16 cellular contexts compared by ENCODE assay signal in the genomic region with DNA sequence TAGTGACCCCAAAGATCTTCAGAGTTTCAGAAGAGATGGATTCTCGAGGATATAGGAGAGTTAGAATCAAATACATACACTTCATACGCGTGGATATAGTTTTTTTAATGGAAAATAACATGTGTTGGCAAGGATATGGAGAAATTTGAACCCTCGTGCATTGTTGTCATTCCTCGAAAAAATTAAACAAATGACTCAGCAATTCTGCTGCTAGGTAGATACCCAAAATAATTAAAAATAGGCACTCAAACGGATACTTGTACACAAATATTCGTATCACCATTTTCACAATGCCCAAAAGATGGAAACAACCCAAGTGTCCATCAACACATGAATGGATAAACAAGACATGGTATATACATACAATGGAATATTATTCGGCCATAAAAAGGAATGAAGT. TPM values are rescaled to one million over a fixed set of nuclear protein-coding genes. Genes with fewer than 3 reads are reported as not detected.
DNase-seq lines count a peak whose midpoint lies in the region; ATAC-seq, FAIRE-seq and TF ChIP-seq lines count a peak whose summit lies in the region.
"Had no signal": no experiment of that assay in that cellular context is flagged by ENCODE, and none has a peak within 500 bp of the region (broad histone marks: within the 10 kb centered on the region; RNA-seq: fewer than 3 reads in every experiment).

No MANE protein-coding gene starts in this region.

- TF ChIP-seq POLR2A in H1 (IDR thresholded peaks at IDR 0.05; ENCODE audit: control extremely low read depth in 1 of 2, low read depth in 2 of 2, low read length in 2 of 2): no peak

- no peak overlapping the region for H2BK120ac ChIP-seq in H1 (replicated peaks; ENCODE audit: low read depth, low read length)

- TF ChIP-seq CTCF in HEK293 (tag by site-specific recombination; IDR thresholded peaks at IDR 0.05) (no peak), PC-3 (conservative IDR thresholded peaks at IDR 0.05; ENCODE audit: low read depth, low read length) (no peak), H1 (IDR thresholded peaks at IDR 0.05; ENCODE audit: control extremely low read depth in 1 of 3, insufficient read depth in 1 of 3, low read depth in 1 of 3, low read length in 3 of 3) (no peak)

- H3K4ac ChIP-seq in H1 (replicated peaks; ENCODE audit: insufficient read length, low read depth, low read length): no peak overlapping the region

- peak; percentile 2 for DNase-seq in PC-3
- DNase-seq in H1 (ENCODE audit: low read depth in 1 of 2, low spot score in 2 of 2): no peak
- DNase-seq in cerebellar nuclear complex (lab: John Stamatoyannopoulos, UW): no peak
- DNase-seq in cortex of kidney (lab: John Stamatoyannopoulos, UW): no peak
- DNase-seq in small intestine: no peak
- DNase-seq: AML-193; Calu3; CD8-positive, alpha-beta T cell; DMS79 treated with DMSO at 0.1 percent for 48 hours; GF-D8; GOT3; H9 had no signal

- no peak overlapping the region for H2AK5ac ChIP-seq in H1 (ENCODE audit: low read depth, low read length)

- TF ChIP-seq RAD21 in H1 (IDR thresholded peaks at IDR 0.05 in 1 of 2, conservative IDR thresholded peaks at IDR 0.05 in 1 of 2; ENCODE audit: low read depth in 2 of 2, low read length in 2 of 2): no peak

- H3K9ac ChIP-seq in PC-3 (ENCODE audit: low read length) (no peak overlapping the region), H1 (replicated peaks in 1 of 4; ENCODE audit: extremely low read depth in 1 of 4, low read depth in 3 of 4, low read length in 3 of 4) (no peak overlapping the region)

- no peak for FAIRE-seq in H1 (lab: Jason Lieb, UNC)
- no peak for FAIRE-seq in small intestine (lab: Jason Lieb, UNC)
- FAIRE-seq: A204.1 had no signal

- H3K27ac ChIP-seq in HEK293 (ENCODE audit: extremely low read depth, low read depth, low read length) (no peak overlapping the region), PC-3 (ENCODE audit: low read length) (no peak overlapping the region), H1 (ENCODE audit: low read depth, low read length) (no peak overlapping the region), small intestine (ENCODE audit: low read depth in 1 of 2, low read length in 1 of 2) (no peak overlapping the region)

- no peak overlapping the region for H2AFZ ChIP-seq in PC-3 (ENCODE audit: low read length)
- H2AFZ ChIP-seq in H1 (ENCODE audit: low read length): no peak overlapping the region

- H3K14ac ChIP-seq in H1 (ENCODE audit: insufficient read length): no peak overlapping the region

- no peak overlapping the region for H4K5ac ChIP-seq in H1 (ENCODE audit: insufficient read length, low read depth, low read length)

- H4K91ac ChIP-seq in H1 (replicated peaks; ENCODE audit: insufficient read length, low read length): no peak overlapping the region

- no peak overlapping the region for H4K8ac ChIP-seq in H1 (ENCODE audit: extremely low read depth, insufficient read depth, low read length)

- no peaks in the 10 kb centered on the region for H3K27me3 ChIP-seq in PC-3 (ENCODE audit: low read length)
- peaks cover 0 to 4% (median 1%) of the 10 kb centered on the region in 4 experiments; a peak in 4 of 7 replicates for H3K27me3 ChIP-seq in H1 (replicated peaks in 1 of 4; ENCODE audit: control insufficient read depth in 3 of 4, extremely low read depth in 1 of 4, insufficient read depth in 3 of 4, low read length in 3 of 4)
- no peaks in the 10 kb centered on the region for H3K27me3 ChIP-seq in small intestine (ENCODE audit: control insufficient read depth in 2 of 2, insufficient read depth in 2 of 2, low read length in 2 of 2)
- H3K27me3 ChIP-seq: BLaER1 had no signal

- intact Hi-C loops in PC-3 (cut with micrococcal nuclease): no loop called here

- H3K4me2 ChIP-seq in PC-3 (ENCODE audit: low read length) (no peak overlapping the region), H1 (ENCODE audit: insufficient read depth in 1 of 2, low read depth in 2 of 2, low read length in 2 of 2) (no peak overlapping the region)

- CTCF ChIA-PET in HEK293 (lab: Yijun Ruan, JAX) (interaction anchor here (0.6 kb wide), 1 partner anchor 40 kb away, joined by 3 read pairs; no protein-coding TSS in a partner anchor), PC-3 (lab: Charles Lee) (no interaction called here), H1 (lab: Charles Lee; ENCODE audit: partially characterized antibody) (interaction anchor here (1.2 kb wide), 1 partner anchor 51 kb away, joined by 4 read pairs; no protein-coding TSS in a partner anchor)

- no peak overlapping the region for H3K4me3 ChIP-seq in HEK293 (ENCODE audit: low read depth, low read length)
- H3K4me3 ChIP-seq in PC-3 (ENCODE audit: low read length): no peak overlapping the region
- no peak overlapping the region for H3K4me3 ChIP-seq in H1 (ENCODE audit: extremely low read depth in 1 of 4, insufficient read depth in 2 of 4, low read depth in 3 of 4, low read length in 4 of 4)
- H3K4me3 ChIP-seq in small intestine (ENCODE audit: low read depth in 1 of 2, low read length in 2 of 2): no peak overlapping the region
- H3K4me3 ChIP-seq: BLaER1 had no signal

- H3K36me3 ChIP-seq in HEK293 (ENCODE audit: control insufficient read depth in 2 of 2, insufficient read depth in 1 of 2, low read length in 2 of 2) (no peaks in the 10 kb centered on the region), PC-3 (ENCODE audit: low read depth, low read length) (no peaks in the 10 kb centered on the region), H1 (ENCODE audit: control insufficient read depth in 2 of 4, insufficient read depth in 4 of 4, low read length in 3 of 4) (no peaks in the 10 kb centered on the region), small intestine (ENCODE audit: control insufficient read depth in 2 of 2, insufficient read depth in 2 of 2, low read length in 2 of 2) (no peaks in the 10 kb centered on the region)
- H3K36me3 ChIP-seq: BLaER1 had no signal

- H3K56ac ChIP-seq in H1 (replicated peaks; ENCODE audit: insufficient read length, low read depth, low read length): no peak overlapping the region

- no peak overlapping the region for H2BK5ac ChIP-seq in H1 (ENCODE audit: low read depth, low read length)

- ATAC-seq in PC-3: no peak
- ATAC-seq in HG02642 (IDR thresholded peaks at IDR 0.05; ENCODE audit: poor library complexity, unreplicated experiment): no peak
- ATAC-seq: CD8-positive, alpha-beta T cell had no signal

- H3K9me2 ChIP-seq in PC-3 (replicated peaks; ENCODE audit: low read length): no peaks in the 10 kb centered on the region

- TF ChIP-seq EP300 in H1 (IDR thresholded peaks at IDR 0.05; ENCODE audit: borderline replicate concordance in 1 of 2, low read depth in 2 of 2, low read length in 2 of 2): no peak

- POLR2A ChIA-PET in HEK293 (lab: Yijun Ruan, JAX): no interaction called here
- POLR2A ChIA-PET in PC-3 (lab: Charles Lee; ENCODE audit: unreplicated experiment): no interaction called here
- POLR2A ChIA-PET in H1 (lab: Charles Lee; ENCODE audit: partially characterized antibody): no interaction called here

- H3K4me1 ChIP-seq in HEK293 (ENCODE audit: control insufficient read depth, insufficient read depth, low read length): 0 out of 2 replicates have a peak, but pooled peaks cover under 1% of the 10 kb centered on the region
- peaks cover 19% of the 10 kb centered on the region for H3K4me1 ChIP-seq in PC-3 (ENCODE audit: insufficient read depth, low read length)
- H3K4me1 ChIP-seq in H1 (replicated peaks in 1 of 4; ENCODE audit: control insufficient read depth in 3 of 4, insufficient read depth in 4 of 4, low read length in 3 of 4): peaks cover 0 to 12% (median 4%) of the 10 kb centered on the region in 4 experiments; a peak in 3 of 7 replicates
- peaks cover 0 to under 1% of the 10 kb centered on the region in 2 donors for H3K4me1 ChIP-seq in small intestine (ENCODE audit: control insufficient read depth in 2 of 2, insufficient read depth in 1 of 2, low read depth in 1 of 2, low read length in 1 of 2)

- H3K9me3 ChIP-seq in HEK293 (ENCODE audit: control insufficient read depth, insufficient read depth, low read depth, low read length): no peaks in the 10 kb centered on the region
- no peaks in the 10 kb centered on the region for H3K9me3 ChIP-seq in PC-3 (ENCODE audit: low read length)
- no peaks in the 10 kb centered on the region for H3K9me3 ChIP-seq in H1 (ENCODE audit: insufficient read depth in 2 of 2, low read depth in 1 of 2, low read length in 1 of 2)
- H3K9me3 ChIP-seq in small intestine (ENCODE audit: control insufficient read depth, low read depth): no peaks in the 10 kb centered on the region
- H3K9me3 ChIP-seq: BLaER1 had no signal

- no peak overlapping the region for H3K18ac ChIP-seq in H1 (ENCODE audit: extremely low read depth, low read length)

- H2BK15ac ChIP-seq in H1 (ENCODE audit: low read length): no peak overlapping the region

- peaks cover 3% of the 10 kb centered on the region for H3F3A ChIP-seq in PC-3 (ENCODE audit: low read length, unreplicated experiment)

- 95% methylated on average over 8 of the region's 8 CpGs; no CpG with 5 or more reads in 1 of the 2 experiments for WGBS in H1 (ENCODE audit: extremely low coverage in 1 of 2, insufficient coverage in 1 of 2, insufficient read length in 1 of 2, insufficient replicate concordance in 2 of 2, low coverage in 1 of 2, low lambda C conversion rate in 2 of 2, missing lambda C conversion rate in 1 of 2), 2 experiments
- WGBS in small intestine, 3 donors: 90 to 92% (median 91%) methylated on average over 8 of the region's 8 CpGs

- peaks cover 3% of the 10 kb centered on the region; the same call in 1 of the 2 replicates for H3K23me2 ChIP-seq in H1 (ENCODE audit: low read depth, low read length)

- H2BK20ac ChIP-seq in H1 (ENCODE audit: low read length): no peak overlapping the region

- H4K20me1 ChIP-seq in PC-3 (ENCODE audit: low read length): no peaks in the 10 kb centered on the region
- no peaks in the 10 kb centered on the region for H4K20me1 ChIP-seq in H1 (replicated peaks in 1 of 2; ENCODE audit: control insufficient read depth in 1 of 2, insufficient read depth in 2 of 2, low read length in 2 of 2)
- H4K20me1 ChIP-seq: BLaER1 had no signal

- no peaks in the 10 kb centered on the region; the same call in 1 of the 2 replicates for H3K79me1 ChIP-seq in H1 (ENCODE audit: low read depth, low read length)

- no TSS peak for BruUV-seq in PC-3 (replicated peaks; lab: Mats Ljungman, UMichigan)

- H3K79me2 ChIP-seq in PC-3 (ENCODE audit: low read length): 0 out of 2 replicates have a peak, but pooled peaks cover under 1% of the 10 kb centered on the region
- H3K79me2 ChIP-seq in H1 (ENCODE audit: control insufficient read depth in 1 of 2, insufficient read depth in 2 of 2, low read length in 2 of 2): no peaks in the 10 kb centered on the region

- H3K23ac ChIP-seq in H1 (ENCODE audit: insufficient read length): no peak overlapping the region

- H2BK12ac ChIP-seq in H1 (ENCODE audit: low read depth, low read length): no peak overlapping the region

RNA-seq across cellular contexts. Expression of a gene that starts 5.6 kb away (rescaled TPM):
- total RNA-seq in PC-3 (2014; rRNA removed): 48.3 and 74.6 TPM in 2 replicates
- 84.2 and 106 TPM in 2 replicates for total RNA-seq in H1 (2021; fragmentation: NEBNext Ultra II Directional; extraction: Animal tissue kit (Norgen Biotek cat#: 25700))
- 29.4 and 35.2 TPM in 2 replicates for polyA plus RNA-seq in H1 (2011; rRNA removed)
- polyA plus RNA-seq in H1 (2011; cell fraction: cytosol; rRNA removed): 37.8 TPM
- polyA plus RNA-seq in H1 (2011; cell fraction: nucleus; rRNA removed): 26.9 TPM
- polyA plus RNA-seq in H1 (2012, experiment 1 of 2): 26.4 to 80.7 TPM (median 34.4 TPM) in 4 replicates
- polyA plus RNA-seq in H1 (2012, experiment 2 of 2): 6.6 TPM
- polyA plus RNA-seq in H1 (2013, experiment 1 of 2): 46.5 TPM
- 43.0 TPM for polyA plus RNA-seq in H1 (2013, experiment 2 of 2)
- 40.1 and 47.7 TPM in 2 replicates for polyA minus RNA-seq in H1 (2011; rRNA and poly(A)+ RNA removed)
- polyA minus RNA-seq in H1 (2011; cell fraction: cytosol; rRNA and poly(A)+ RNA removed): 23.6 TPM
- 40.6 TPM for polyA minus RNA-seq in H1 (2011; cell fraction: nucleus; rRNA and poly(A)+ RNA removed)
- polyA plus RNA-seq in small intestine: 10 to 100 TPM; 15.7 to 25.0 (median 15.7) TPM

RNA-seq across cellular contexts. Expression of a gene that starts 47.0 kb away (rescaled TPM):
- total RNA-seq in PC-3 (2014; rRNA removed): not detected in 2 replicates
- not detected in 2 replicates for total RNA-seq in H1 (2021; fragmentation: NEBNext Ultra II Directional; extraction: Animal tissue kit (Norgen Biotek cat#: 25700))
- polyA plus RNA-seq in H1 (2011; rRNA removed): 0.12 and 0.13 TPM in 2 replicates
- 0.03 TPM for polyA plus RNA-seq in H1 (2011; cell fraction: cytosol; rRNA removed)
- 0.04 TPM for polyA plus RNA-seq in H1 (2011; cell fraction: nucleus; rRNA removed)
- polyA plus RNA-seq in H1 (2012, experiment 1 of 2): 0.08 to 0.11 TPM (median 0.08 TPM) in 3 of 4 replicates, not detected in the other
- polyA plus RNA-seq in H1 (2012, experiment 2 of 2): not detected
- polyA plus RNA-seq in H1 (2013, experiment 1 of 2): not detected
- not detected for polyA plus RNA-seq in H1 (2013, experiment 2 of 2)
- polyA minus RNA-seq in H1 (2011; rRNA and poly(A)+ RNA removed): 0.07 and 0.16 TPM in 2 replicates
- polyA minus RNA-seq in H1 (2011; cell fraction: cytosol; rRNA and poly(A)+ RNA removed): not detected
- not detected for polyA minus RNA-seq in H1 (2011; cell fraction: nucleus; rRNA and poly(A)+ RNA removed)
- under 1 TPM in 1 of 3 donors, not detected in 2; 0.01 TPM for polyA plus RNA-seq in small intestine
- total RNA-seq: CD8-positive, alpha-beta T cell had no signal
